In genomic region chr12:84512751-84513150, GRCh38 we compare ENCODE assay signal across 15 cellular contexts.
DNase-seq lines count a peak whose midpoint lies in the region; ATAC-seq, FAIRE-seq and TF ChIP-seq lines count a peak whose summit lies in the region.
"Had no signal": no experiment of that assay in that cellular context is flagged by ENCODE, and none has a peak within 500 bp of the region (broad histone marks: within the 10 kb centered on the region; RNA-seq: fewer than 3 reads in every experiment).

No MANE protein-coding gene starts in this region.

- no peak for TF ChIP-seq POLR2A in right lobe of liver (IDR thresholded peaks at IDR 0.05)

- H3K27me3 Mint-ChIP-seq in MCF 10A (ENCODE audit: insufficient read depth, unreplicated experiment), result no peaks in the 10 kb centered on the region
- H3K27me3 Mint-ChIP-seq: B cell; CD4-positive, alpha-beta T cell had no signal

- H3K79me2 ChIP-seq in mammary epithelial cell (ENCODE audit: insufficient read depth, low read length), result no peaks in the 10 kb centered on the region

- no peaks in the 10 kb centered on the region for H3K36me3 Mint-ChIP-seq in MCF 10A (ENCODE audit: insufficient read depth, unreplicated experiment)

- H3K27ac Mint-ChIP-seq in MCF 10A (ENCODE audit: low read depth, unreplicated experiment), result no peak overlapping the region
- H3K27ac Mint-ChIP-seq: B cell; CD4-positive, alpha-beta T cell had no signal

- H3K4me3 ChIP-seq in mammary epithelial cell (replicated peaks in 1 of 3; ENCODE audit: insufficient read depth in 1 of 3, low read depth in 2 of 3, low read length in 3 of 3), result no peak overlapping the region
- no peak overlapping the region for H3K4me3 ChIP-seq in epithelial cell of esophagus (ENCODE audit: low read length)
- no peak overlapping the region for H3K4me3 ChIP-seq in right lobe of liver

- H3K9me3 ChIP-seq in mammary epithelial cell (replicated peaks; ENCODE audit: insufficient read depth, low read length) (no peaks in the 10 kb centered on the region), right lobe of liver (no peaks in the 10 kb centered on the region)

- H3K27ac ChIP-seq in mammary epithelial cell (ENCODE audit: insufficient read depth, low read depth, low read length) (no peak overlapping the region), right lobe of liver (no peak overlapping the region)
- H3K27ac ChIP-seq: 22Rv1 had no signal

- peaks cover 20% of the 10 kb centered on the region for H3K4me1 Mint-ChIP-seq in MCF 10A (ENCODE audit: insufficient read depth, unreplicated experiment)
- H3K4me1 Mint-ChIP-seq: B cell had no signal

- no peaks in the 10 kb centered on the region for H4K20me1 ChIP-seq in mammary epithelial cell (ENCODE audit: insufficient read depth, low read length)

- no peak for DNase-seq in mammary epithelial cell
- DNase-seq in MCF 10A (ENCODE audit: unreplicated experiment), result no peak
- DNase-seq in epithelial cell of esophagus (ENCODE audit: low read depth), result peak; percentile 21
- DNase-seq in right lobe of liver, result no peak
- DNase-seq in DMS153 (lab: John Stamatoyannopoulos, UW), result no peak
- DNase-seq: C1 segment of cervical spinal cord; CD4-positive, alpha-beta T cell; DND-41; GF-D8 had no signal

- dilution Hi-C loops in mammary epithelial cell (cut with HindIII; ENCODE audit: low sequenced_read_pairs), result no loop called here

- peaks cover 5% of the 10 kb centered on the region for H3K9me3 Mint-ChIP-seq in MCF 10A (ENCODE audit: unreplicated experiment)
- H3K9me3 Mint-ChIP-seq: CD4-positive, alpha-beta T cell had no signal

- no peak overlapping the region for H3K9ac ChIP-seq in mammary epithelial cell (ENCODE audit: insufficient read depth, low read length)

- H2AFZ ChIP-seq in mammary epithelial cell (ENCODE audit: low read depth, low read length), result no peak overlapping the region

- BruUV-seq in mammary epithelial cell (replicated peaks; lab: Mats Ljungman, UMichigan) (no TSS peak), MCF 10A (replicated peaks; lab: Mats Ljungman, UMichigan) (no TSS peak)

- in situ Hi-C loops in mammary epithelial cell (cut with MboI; ENCODE audit: low sequenced_read_pairs in 2 of 2), result no loop called here

- H3K4me3 Mint-ChIP-seq in MCF 10A (ENCODE audit: unreplicated experiment), result no peak overlapping the region
- H3K4me3 Mint-ChIP-seq: B cell; CD4-positive, alpha-beta T cell had no signal

- H3K4me2 ChIP-seq in mammary epithelial cell (ENCODE audit: insufficient read depth, low read depth, low read length), result peak overlapping the region; percentile 41

- CTCF ChIA-PET in mammary epithelial cell (lab: Charles Lee; ENCODE audit: low non-redundant PET) (no interaction called here), MCF 10A (lab: Yijun Ruan, JAX) (no interaction called here)

- TF ChIP-seq CTCF in mammary epithelial cell (conservative IDR thresholded peaks at IDR 0.05 in 1 of 2, IDR thresholded peaks at IDR 0.05 in 1 of 2; ENCODE audit: extremely low read depth in 1 of 2, insufficient read depth in 1 of 2, low read depth in 1 of 2, low read length in 2 of 2) (no peak), MCF 10A (IDR thresholded peaks at IDR 0.05; ENCODE audit: unreplicated experiment) (no peak), epithelial cell of esophagus (IDR thresholded peaks at IDR 0.05; ENCODE audit: insufficient read depth, low read depth, low read length, missing control alignments) (no peak), right lobe of liver (IDR thresholded peaks at IDR 0.05) (no peak)

- intact Hi-C loops in mammary epithelial cell (cut with micrococcal nuclease) (no loop called here), MCF 10A (cut with micrococcal nuclease) (no loop called here), right lobe of liver (cut with DNase I) (no loop called here)

- 41% methylated on average over 2 of the region's 2 CpGs for WGBS in mammary epithelial cell (ENCODE audit: low coverage, missing lambda C conversion rate)
- WGBS in right lobe of liver (ENCODE audit: insufficient coverage, low coverage, low lambda C conversion rate, missing lambda C conversion rate), result 71% methylated on average over 2 of the region's 2 CpGs

- FAIRE-seq in islet of Langerhans (lab: Jason Lieb, UNC), result peak; percentile 72
- FAIRE-seq: H54 had no signal

- POLR2A ChIA-PET in MCF 10A (lab: Yijun Ruan, JAX), result no interaction called here

- ATAC-seq in SK-N-SH treated with all-trans-retinoic acid at 6 μM for 48 hours (no peak), HG03439 (IDR thresholded peaks at IDR 0.05; ENCODE audit: unreplicated experiment) (no peak), right lobe of liver (no peak)

- H3K27me3 ChIP-seq in mammary epithelial cell (ENCODE audit: insufficient read depth, low read length) (no peaks in the 10 kb centered on the region), right lobe of liver (no peaks in the 10 kb centered on the region)

- no peaks in the 10 kb centered on the region for H3K36me3 ChIP-seq in mammary epithelial cell (ENCODE audit: insufficient read depth, low read length)
- no peaks in the 10 kb centered on the region for H3K36me3 ChIP-seq in right lobe of liver

- H3K4me1 ChIP-seq in mammary epithelial cell (ENCODE audit: insufficient read depth, low read length) (peaks cover 32% of the 10 kb centered on the region), right lobe of liver (no peaks in the 10 kb centered on the region)

TF ChIP-seq in SK-N-SH treated with all-trans-retinoic acid at 6 μM for 48 hours, 23 proteins besides CTCF, POLR2A, EP300 and RAD21:
- TF ChIP-seq CREB5 (CRISPR knock-in tag; IDR thresholded peaks at IDR 0.05; ENCODE audit: low read depth) (no peak), ZC3H10 (CRISPR knock-in tag; IDR thresholded peaks at IDR 0.05) (peak; percentile 66; the same call in 1 of the 2 replicates), RARB (CRISPR knock-in tag; IDR thresholded peaks at IDR 0.05) (no peak)
